ENCODE assay signal across 25 cellular contexts in the genomic region with DNA sequence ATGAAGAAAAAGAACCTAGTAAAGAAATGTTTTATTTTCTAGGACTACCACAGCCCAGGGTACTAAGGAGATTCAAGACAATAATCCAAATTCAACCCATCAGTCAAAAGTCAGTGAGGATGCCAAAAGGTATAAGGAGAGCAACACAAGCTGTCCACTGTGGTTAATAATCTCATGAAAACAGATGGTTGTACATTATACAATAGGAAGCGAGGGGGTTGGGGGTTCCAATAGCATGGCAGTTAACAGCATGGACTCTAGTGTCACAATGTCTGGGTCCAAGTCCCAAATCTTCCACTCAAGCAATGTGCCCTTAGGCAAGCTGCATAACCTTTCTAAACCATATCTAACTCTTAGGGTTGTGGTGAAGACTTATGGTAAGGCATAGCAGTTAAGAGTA. TPM values are rescaled to one million over a fixed set of nuclear protein-coding genes. Genes with fewer than 3 reads are reported as not detected.
DNase-seq lines count a peak whose midpoint lies in the region; ATAC-seq and TF ChIP-seq lines count a peak whose summit lies in the region.
"Had no signal": no experiment of that assay in that cellular context is flagged by ENCODE, and none has a peak within 500 bp of the region (broad histone marks: within the 10 kb centered on the region; RNA-seq: fewer than 3 reads in every experiment).

No MANE protein-coding gene starts in this region.

- H3K4me1 ChIP-seq in breast epithelium = no peaks in the 10 kb centered on the region
- no peaks in the 10 kb centered on the region for H3K4me1 ChIP-seq in right lobe of liver
- H3K4me1 ChIP-seq in ascending aorta = peaks cover 0 to 8% of the 10 kb centered on the region in 2 donors
- H3K4me1 ChIP-seq: HAP-1, thyroid gland had no signal

- TF ChIP-seq CTCF in breast epithelium (IDR thresholded peaks at IDR 0.05) (no peak), right lobe of liver (IDR thresholded peaks at IDR 0.05) (no peak), ascending aorta (IDR thresholded peaks at IDR 0.05) (no peak)

- WGBS in right lobe of liver (ENCODE audit: insufficient coverage, low coverage, low lambda C conversion rate, missing lambda C conversion rate) = no CpG with 5 or more reads among the region's 1 CpG

- no peak overlapping the region for H3K4me3 ChIP-seq in breast epithelium
- H3K4me3 ChIP-seq in right lobe of liver = no peak overlapping the region
- H3K4me3 ChIP-seq in ascending aorta = no peak overlapping the region
- H3K4me3 ChIP-seq: cardiac muscle cell, HAP-1, thyroid gland had no signal

- TF ChIP-seq POLR2A in breast epithelium (IDR thresholded peaks at IDR 0.05) (no peak), right lobe of liver (IDR thresholded peaks at IDR 0.05) (no peak)

- H3K27me3 ChIP-seq in breast epithelium = no peaks in the 10 kb centered on the region
- no peaks in the 10 kb centered on the region for H3K27me3 ChIP-seq in right lobe of liver
- H3K27me3 ChIP-seq in ascending aorta = no peaks in the 10 kb centered on the region
- H3K27me3 ChIP-seq: cardiac muscle cell, thyroid gland had no signal

- intact Hi-C loops in breast epithelium (cut with DNase I; ENCODE audit: low total_unique reads) (no loop called here), right lobe of liver (cut with DNase I) (no loop called here), ascending aorta (cut with DNase I) (no loop called here)

- no peaks in the 10 kb centered on the region for H3K36me3 ChIP-seq in breast epithelium
- H3K36me3 ChIP-seq in right lobe of liver = no peaks in the 10 kb centered on the region
- H3K36me3 ChIP-seq in ascending aorta = no peaks in the 10 kb centered on the region
- H3K36me3 ChIP-seq: cardiac muscle cell, HAP-1, thyroid gland had no signal

- H3K9me3 ChIP-seq in breast epithelium (no peaks in the 10 kb centered on the region), right lobe of liver (no peaks in the 10 kb centered on the region), ascending aorta (no peaks in the 10 kb centered on the region)
- H3K9me3 ChIP-seq: HAP-1, thyroid gland had no signal

- ATAC-seq in GM19043 (IDR thresholded peaks at IDR 0.05; ENCODE audit: low read depth, unreplicated experiment) (peak; percentile 43), HG03460 (IDR thresholded peaks at IDR 0.05; ENCODE audit: unreplicated experiment) (peak; percentile 58), right lobe of liver (no peak)
- ATAC-seq: activated T-cell treated with anti-CD3 and anti-CD28 coated beads, Interleukin-2, amount 50 U/mL, for 72 hours; left colon; Right ventricle myocardium inferior; stimulated activated naive CD8-positive, alpha-beta T cell treated with anti-CD3 and anti-CD28 coated beads, Interleukin-15, Interleukin-2, amounts not matched to agents 100 U/mL and 50 U/mL, for 24 hours had no signal

- H3K27ac ChIP-seq in breast epithelium (no peak overlapping the region), right lobe of liver (no peak overlapping the region), ascending aorta (no peak overlapping the region)
- H3K27ac ChIP-seq: cardiac muscle cell, thyroid gland had no signal

- peak; percentile 99 for DNase-seq in NCI-H82 (lab: John Stamatoyannopoulos, UW)
- DNase-seq in cerebellum (ENCODE audit: low spot score) = peak; percentile 59
- no peak for DNase-seq in breast epithelium (ENCODE audit: low spot score in 2 of 2)
- no peak for DNase-seq in NCI-H510A (lab: John Stamatoyannopoulos, UW)
- no peak for DNase-seq in right lobe of liver
- no peak for DNase-seq in ascending aorta (ENCODE audit: low spot score in 2 of 2)
- DNase-seq: activated naive CD4-positive, alpha-beta T cell treated with anti-CD3 and anti-CD28 coated beads for 36 hours; activated T-cell treated with anti-CD3 and anti-CD28 coated beads, Interleukin-2, amount 50 U/mL, for 72 hours; amygdala; dermis blood vessel endothelial cell; head of caudate nucleus; Kasumi-1; left colon; NCI-H1048; NCI-H2081; NCI-H510A treated with DMSO at 0.1 percent for 48 hours; small intestine; stimulated activated naive CD8-positive, alpha-beta T cell treated with anti-CD3 and anti-CD28 coated beads, Interleukin-15, Interleukin-2, amounts not matched to agents 100 U/mL and 50 U/mL, for 24 hours; T1000; thyroid gland had no signal

RNA-seq across cellular contexts. Expression of a gene that starts 35.1 kb away (rescaled TPM):
- total RNA-seq in cerebellum (94.5 TPM), breast epithelium (100 to 1,000 TPM in 1 of 3 donors, 10 to 100 TPM in 2; 42.1 to 106 (median 64.9) TPM), right lobe of liver (10 to 100 TPM in 5 of 6 experiments, 1 to 10 TPM in 1; 9.0 to 17.7 (median 13.2) TPM), ascending aorta (14.2 TPM)

Comparison
In these comparisons a context has a peak if more than half of its experiments do, and no peak if none do; other contexts are left out.
1. ATAC-seq: peak in GM19043 (single experiment) and HG03460 (single experiment); none in right lobe of liver (0 of 4).
2. DNase-seq: peak in NCI-H82 (single experiment) and cerebellum (single experiment); none in breast epithelium (0 of 2), NCI-H510A (single experiment), right lobe of liver (0 of 3) and ascending aorta (0 of 2).